Comparison of ENCODE assay signal across 19 cellular contexts in the genomic region with DNA sequence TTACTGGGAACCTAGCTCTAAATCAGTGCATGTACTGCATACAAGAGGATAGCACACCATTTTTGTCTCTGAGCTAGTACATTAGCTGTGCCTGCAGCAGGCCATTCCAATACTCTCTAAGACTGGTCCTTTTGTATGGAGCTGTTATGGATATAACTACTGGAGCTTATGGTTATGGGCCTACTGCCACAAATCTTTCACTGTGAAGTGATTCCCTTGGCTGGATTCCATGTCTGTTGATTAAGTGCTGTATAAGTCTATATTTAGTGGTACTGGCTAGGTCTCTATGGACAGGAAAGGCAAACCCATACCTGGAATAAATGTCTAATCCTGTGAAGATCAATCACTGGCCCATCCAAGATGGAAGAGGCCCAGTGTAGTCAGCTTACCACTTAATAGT. TPM values are rescaled to one million over a fixed set of nuclear protein-coding genes. Genes with fewer than 3 reads are reported as not detected.
DNase-seq lines count a peak whose midpoint lies in the region; ATAC-seq and TF ChIP-seq lines count a peak whose summit lies in the region.
"Had no signal": no experiment of that assay in that cellular context is flagged by ENCODE, and none has a peak within 500 bp of the region (broad histone marks: within the 10 kb centered on the region; RNA-seq: fewer than 3 reads in every experiment).

No MANE protein-coding gene starts in this region.

- peak; percentile 59 to 63 (median 60) for ATAC-seq in psoas muscle
- ATAC-seq: CD8-positive, alpha-beta T cell; GM12878 had no signal

- no peaks in the 10 kb centered on the region for H3K27me3 ChIP-seq in psoas muscle (ENCODE audit: insufficient read depth in 3 of 3, low read length in 2 of 3)
- H3K27me3 ChIP-seq: BLaER1 had no signal

- H3K36me3 ChIP-seq in psoas muscle (ENCODE audit: insufficient read depth in 1 of 2, low read depth in 1 of 2): no peaks in the 10 kb centered on the region

- H3K4me3 ChIP-seq in fibroblast of the aortic adventitia (ENCODE audit: low read depth, low read length) (no peak overlapping the region), psoas muscle (no peak overlapping the region)
- H3K4me3 ChIP-seq: BLaER1, GM12878, PC-9, SK-N-MC had no signal

- H3K27ac ChIP-seq in psoas muscle: peak overlapping the region; percentile 50
- H3K27ac ChIP-seq: BLaER1, PC-9, SK-N-MC had no signal

- no peak for TF ChIP-seq CTCF in fibroblast of the aortic adventitia (IDR thresholded peaks at IDR 0.05; ENCODE audit: insufficient read depth, low read length)
- no peak for TF ChIP-seq CTCF in psoas muscle (IDR thresholded peaks at IDR 0.05)

- no peaks in the 10 kb centered on the region for H3K9me3 ChIP-seq in psoas muscle

- DNase-seq in NCI-H1694 (lab: John Stamatoyannopoulos, UW) (peak; percentile 8), NCI-H1694 treated with DMSO at 0.1 percent for 48 hours (lab: John Stamatoyannopoulos, UW) (no peak), NCI-H2029 treated with DMSO at 0.1 percent for 48 hours (lab: John Stamatoyannopoulos, UW) (peak; percentile 35), fibroblast of the aortic adventitia (ENCODE audit: low read depth) (peak; percentile 35), psoas muscle (no peak), NCI-H146 treated with DMSO at 0.1 percent for 48 hours (lab: John Stamatoyannopoulos, UW; ENCODE audit: unreplicated experiment) (no peak), activated gamma-delta T cell treated with Interleukin-2 at 50 U/mL for 16 hours (no peak), NCI-H2196 (lab: John Stamatoyannopoulos, UW; ENCODE audit: unreplicated experiment) (no peak)
- DNase-seq: CD8-positive, alpha-beta T cell; DND-41; GDM1; GOT3; KBM-7; NCI-H1436 treated with DMSO at 0.1 percent for 48 hours; NCI-H774; PC-9 had no signal

- intact Hi-C loops in psoas muscle (cut with DNase I): no loop called here

- H3K4me1 ChIP-seq in psoas muscle: peaks cover 65% of the 10 kb centered on the region
- H3K4me1 ChIP-seq: BLaER1 had no signal

RNA-seq across cellular contexts. Expression of gene ZFYVE9, which starts 12.0 kb away (rescaled TPM):
- total RNA-seq in fibroblast of the aortic adventitia (ENCODE audit: low replicate concordance) (28.8 and 38.8 TPM in 2 replicates), psoas muscle (10 to 100 TPM; 29.9 to 39.1 (median 32.0) TPM)
- polyA plus RNA-seq in psoas muscle: 10 to 100 TPM; 14.7 to 35.6 (median 22.0) TPM

Comparison
In these comparisons a context has a peak if more than half of its experiments do, and no peak if none do; other contexts are left out.
1. DNase-seq: peak in NCI-H1694 (single experiment), NCI-H2029 treated with DMSO at 0.1 percent for 48 hours (single experiment) and fibroblast of the aortic adventitia (single experiment); none in NCI-H1694 treated with DMSO at 0.1 percent for 48 hours (single experiment), psoas muscle (0 of 2), NCI-H146 treated with DMSO at 0.1 percent for 48 hours (single experiment), activated gamma-delta T cell treated with Interleukin-2 at 50 U/mL for 16 hours (single experiment) and NCI-H2196 (single experiment).